9 cellular contexts compared by ENCODE assay signal in genomic region chr13:114100446-114101320, GRCh38. TPM values are rescaled to one million over a fixed set of nuclear protein-coding genes. Genes with fewer than 3 reads are reported as not detected.
DNase-seq lines count a peak whose midpoint lies in the region; ATAC-seq and TF ChIP-seq lines count a peak whose summit lies in the region.
"Had no signal": no experiment of that assay in that cellular context is flagged by ENCODE, and none has a peak within 500 bp of the region (broad histone marks: within the 10 kb centered on the region; RNA-seq: fewer than 3 reads in every experiment).

No MANE protein-coding gene starts in this region.

- POLR2A ChIA-PET in CD4-positive, alpha-beta memory T cell (lab: Charles Lee; ENCODE audit: partially characterized antibody), result no interaction called here
- POLR2A ChIA-PET in Panc1 (lab: Charles Lee), result no interaction called here

- WGBS in psoas muscle, 3 donors, result 60 to 79% (median 73%) methylated on average over 28 of the region's 28 CpGs

- peaks cover 32 to 56% of the 10 kb centered on the region in 2 donors for H3K36me3 Mint-ChIP-seq in CD4-positive, alpha-beta memory T cell

- intact Hi-C loops in CD4-positive, alpha-beta memory T cell (cut with micrococcal nuclease), result no loop called here
- intact Hi-C loops in Panc1 (cut with micrococcal nuclease; ENCODE audit: unreplicated experiment), result loop anchor here (5.0 kb wide), 1 partner anchor 33 kb away; no protein-coding TSS in a partner anchor
- intact Hi-C loops in cardiac septum (cut with DNase I), result no loop called here
- intact Hi-C loops in psoas muscle (cut with DNase I), result loop anchor here (5.0 kb wide), 2 partner anchors 33 to 38 kb away; no protein-coding TSS in a partner anchor

- H3K9me3 Mint-ChIP-seq in CD4-positive, alpha-beta memory T cell, result peaks cover 0 to 28% (median 0%) of the 10 kb centered on the region in 8 donors

- peak; percentile 27 for ATAC-seq in Panc1
- peak in 3 of 4 donors; percentile 4 to 23 (median 4) for ATAC-seq in psoas muscle
- no peak for ATAC-seq in HG03354 (IDR thresholded peaks at IDR 0.05; ENCODE audit: poor library complexity, severe bottlenecking, unreplicated experiment)

- H3K27ac ChIP-seq in CD4-positive, alpha-beta memory T cell (ENCODE audit: low read depth, low read length), result no peak overlapping the region
- H3K27ac ChIP-seq in Panc1 (ENCODE audit: low read length) (peak overlapping the region; percentile 90), psoas muscle (peak overlapping the region; percentile 75)

- CTCF ChIA-PET in CD4-positive, alpha-beta memory T cell (lab: Charles Lee; ENCODE audit: partially characterized antibody), result no interaction called here
- CTCF ChIA-PET in Panc1 (lab: Charles Lee), result interaction anchor here (1.0 kb wide), 1 partner anchor 35 kb away, joined by 3 read pairs; no protein-coding TSS in a partner anchor

- in situ Hi-C loops in Panc1 (cut with HindIII; ENCODE audit: low pct_unique_long_range_greater_than_20kb, low sequenced_read_pairs), result no loop called here

- no peaks in the 10 kb centered on the region for H3K27me3 ChIP-seq in CD4-positive, alpha-beta memory T cell (ENCODE audit: insufficient read depth, low read length)
- no peaks in the 10 kb centered on the region for H3K27me3 ChIP-seq in Panc1 (ENCODE audit: control insufficient read depth, insufficient read depth, low read length)
- no peaks in the 10 kb centered on the region for H3K27me3 ChIP-seq in psoas muscle (ENCODE audit: insufficient read depth in 3 of 3, low read length in 2 of 3)

- H3K4me3 ChIP-seq in CD4-positive, alpha-beta memory T cell (ENCODE audit: low read length in 2 of 2), result no peak overlapping the region
- H3K4me3 ChIP-seq in Panc1 (ENCODE audit: low read depth in 2 of 2, low read length in 2 of 2) (peak overlapping the region in 1 of 2 experiments; percentile 16; a peak in 2 of 4 replicates), psoas muscle (no peak overlapping the region)

- peak overlapping the region in 2 of 8 donors; percentile 74 to 85 for H3K4me3 Mint-ChIP-seq in CD4-positive, alpha-beta memory T cell

- TF ChIP-seq CTCF in Panc1 (IDR thresholded peaks at IDR 0.05), result no peak
- TF ChIP-seq CTCF in psoas muscle (IDR thresholded peaks at IDR 0.05), result no peak

- H3K4me1 Mint-ChIP-seq in CD4-positive, alpha-beta memory T cell, result peaks cover 37 to 78% (median 59%) of the 10 kb centered on the region in 4 donors

- no TSS peak for BruUV-seq in Panc1 (replicated peaks; lab: Mats Ljungman, UMichigan)

- peak in 1 of 5 donors; percentile 39 for DNase-seq in CD4-positive, alpha-beta memory T cell
- DNase-seq in Panc1 (ENCODE audit: low read depth, low spot score), result no peak
- DNase-seq in cardiac septum (ENCODE audit: low spot score), result peak; percentile 77
- peak; percentile 21 to 63 for DNase-seq in psoas muscle
- DNase-seq in NCI-H1092 treated with DMSO at 0.1 percent for 48 hours (lab: John Stamatoyannopoulos, UW), result no peak
- no peak for DNase-seq in NCI-H1694 (lab: John Stamatoyannopoulos, UW)
- no peak for DNase-seq in LoVo (ENCODE audit: low spot score)
- DNase-seq: NCI-H1436 treated with DMSO at 0.1 percent for 48 hours had no signal

- H3K27ac Mint-ChIP-seq in CD4-positive, alpha-beta memory T cell, result peak overlapping the region in 6 of 7 donors; percentile 4 to 90 (median 74)

- peaks cover 40% of the 10 kb centered on the region for H3K36me3 ChIP-seq in CD4-positive, alpha-beta memory T cell (ENCODE audit: insufficient read depth, low read length)
- no peaks in the 10 kb centered on the region for H3K36me3 ChIP-seq in Panc1 (ENCODE audit: control insufficient read depth, insufficient read depth, low read length)
- no peaks in the 10 kb centered on the region for H3K36me3 ChIP-seq in psoas muscle (ENCODE audit: insufficient read depth in 1 of 2, low read depth in 1 of 2)

- H3K9me3 ChIP-seq in CD4-positive, alpha-beta memory T cell (ENCODE audit: control insufficient read depth in 1 of 2, low read length in 2 of 2), result no peaks in the 10 kb centered on the region
- no peaks in the 10 kb centered on the region for H3K9me3 ChIP-seq in Panc1 (ENCODE audit: control insufficient read depth, insufficient read depth, low read depth, low read length)
- no peaks in the 10 kb centered on the region for H3K9me3 ChIP-seq in psoas muscle

- no peaks in the 10 kb centered on the region for H3K27me3 Mint-ChIP-seq in CD4-positive, alpha-beta memory T cell

- H3K4me1 ChIP-seq in CD4-positive, alpha-beta memory T cell (ENCODE audit: insufficient read depth, low read length), result peaks cover 80% of the 10 kb centered on the region
- H3K4me1 ChIP-seq in Panc1 (ENCODE audit: control insufficient read depth, insufficient read depth, low read length), result peaks cover 50% of the 10 kb centered on the region
- H3K4me1 ChIP-seq in psoas muscle, result peaks cover 45% of the 10 kb centered on the region

RNA-seq across cellular contexts. Expression of gene RASA3, which starts 31.7 kb away (rescaled TPM):
- 100 to 1,000 TPM; 171 to 174 TPM for total RNA-seq in CD4-positive, alpha-beta memory T cell
- 100 to 1,000 TPM in 1 of 2 donors, 10 to 100 TPM in 1; 65.5 to 141 TPM for polyA plus RNA-seq in CD4-positive, alpha-beta memory T cell
- total RNA-seq in Panc1 (2021; ENCODE audit: unreplicated experiment), result 33.7 TPM
- 38.4 TPM for polyA plus RNA-seq in Panc1 (2012; ENCODE audit: insufficient read length)
- 9.7 TPM for total RNA-seq in cardiac septum
- 10 to 100 TPM in 3 of 4 donors, 1 to 10 TPM in 1; 9.2 to 20.2 (median 14.5) TPM for total RNA-seq in psoas muscle
- 10 to 100 TPM in 1 of 3 donors, 1 to 10 TPM in 2; 4.8 to 24.4 (median 5.2) TPM for polyA plus RNA-seq in psoas muscle

Comparison
In these comparisons a context has a peak if more than half of its experiments do, and no peak if none do; other contexts are left out.
1. DNase-seq: peak in cardiac septum (single experiment) and psoas muscle (2 of 2); none in Panc1 (single experiment), NCI-H1092 treated with DMSO at 0.1 percent for 48 hours (single experiment), NCI-H1694 (single experiment) and LoVo (single experiment).
2. intact Hi-C loops: an anchor here in Panc1 (5.0 kb wide) and psoas muscle (5.0 kb wide); none called in CD4-positive, alpha-beta memory T cell and cardiac septum.